ENCODE assay signal across 8 cellular contexts in genomic region chr2:39436592-39437521, GRCh38. TPM values are rescaled to one million over a fixed set of nuclear protein-coding genes. Genes with fewer than 3 reads are reported as not detected.
DNase-seq lines count a peak whose midpoint lies in the region; ATAC-seq and TF ChIP-seq lines count a peak whose summit lies in the region.

MAP4K3 (minus strand) TSS chr2:39437285; CDS start chr2:39436987, 298 bp downstream.

- H3K4me3 ChIP-seq in dorsolateral prefrontal cortex = peak within 1 kb of the TSS; percentile 54 to 99 (median 92)
- peak within 1 kb of the TSS; percentile 81 to 89 (median 87) for H3K4me3 ChIP-seq in right lobe of liver

- intact Hi-C loops in dorsolateral prefrontal cortex (cut with DNase I) = loop anchor here (1.0 to 10.0 kb wide), 6 partner anchors 55 to 315 kb away; partner anchors contain the start of gene SOS1 (in 2 of the 2)
- intact Hi-C loops in right lobe of liver (cut with DNase I) = loop anchor here in 1 of 2 donors (10.0 kb wide), 1 partner anchor 52 kb away; no protein-coding TSS in a partner anchor

- no peaks in the 10 kb centered on the region for H3K36me3 ChIP-seq in right lobe of liver

- WGBS in right lobe of liver (ENCODE audit: insufficient coverage, low coverage, low lambda C conversion rate, missing lambda C conversion rate) = 0% methylated on average over 7 of the region's 109 CpGs

- peak; percentile 78 for ATAC-seq in GM19395 (IDR thresholded peaks at IDR 0.05; ENCODE audit: unreplicated experiment)
- ATAC-seq in HG03558 (IDR thresholded peaks at IDR 0.05; ENCODE audit: extremely low read depth, unreplicated experiment) = peak; percentile 64
- ATAC-seq in right lobe of liver = peak; percentile 82 to 91 (median 88)

- peaks cover 0 to 39% (median 9%) of the 10 kb centered on the region in 4 donors for H3K4me1 ChIP-seq in right lobe of liver

- H3K27me3 ChIP-seq in dorsolateral prefrontal cortex = no peaks in the 10 kb centered on the region
- no peaks in the 10 kb centered on the region for H3K27me3 ChIP-seq in right lobe of liver

- H3K9me3 ChIP-seq in right lobe of liver = no peaks in the 10 kb centered on the region

- H3K27ac ChIP-seq in C4-2B (peak within 1 kb of the TSS; percentile 91), dorsolateral prefrontal cortex (peak within 1 kb of the TSS; percentile 79 to 99 (median 95)), right lobe of liver (peak within 1 kb of the TSS; percentile 90 to 96 (median 95))

- TF ChIP-seq POLR2A in right lobe of liver (IDR thresholded peaks at IDR 0.05) = peak; percentile 89

- peak; percentile 81 for DNase-seq in NCI-H748 treated with DMSO at 0.1 percent for 48 hours (lab: John Stamatoyannopoulos, UW)
- DNase-seq in activated CD4-positive, alpha-beta T cell treated with anti-CD3 and anti-CD28 coated beads, Interleukin-2, amount 50 U/mL, for 48 hours = peak; percentile 86 to 90
- DNase-seq in dorsolateral prefrontal cortex = peak; percentile 75 to 94 (median 88)
- DNase-seq in right lobe of liver = peak; percentile 94 to 96 (median 94)
- peak; percentile 79 for DNase-seq in stimulated activated CD4-positive, alpha-beta T cell treated with anti-CD3 and anti-CD28 coated beads, Interleukin-4, amount 100 ng/mL, for 24 hours

- TF ChIP-seq CTCF in C4-2B (conservative IDR thresholded peaks at IDR 0.05) (no peak), dorsolateral prefrontal cortex (IDR thresholded peaks at IDR 0.05 in 54 of 56, conservative IDR thresholded peaks at IDR 0.05 in 2 of 56; ENCODE audit: low read depth in 1 of 56, partially characterized antibody in 56 of 56) (peak in 14 of 56 donors; percentile 1 to 44 (median 16)), right lobe of liver (IDR thresholded peaks at IDR 0.05) (no peak)

RNA-seq across cellular contexts. Expression of gene MAP4K3, which starts in this region (rescaled TPM):
- total RNA-seq in dorsolateral prefrontal cortex (100 to 1,000 TPM in 1 of 120 experiments, 10 to 100 TPM in 119; 50.1 to 100 (median 72.2) TPM), right lobe of liver (10 to 100 TPM; 14.5 to 24.8 (median 17.1) TPM)

Comparison
In these comparisons a context has a peak if more than half of its experiments do, and no peak if none do; other contexts are left out.
1. Peak in every context shown above with its lines: DNase-seq, ATAC-seq, H3K4me3 ChIP-seq and H3K27ac ChIP-seq.